ENCODE assay signal across 6 cellular contexts in the genomic region with DNA sequence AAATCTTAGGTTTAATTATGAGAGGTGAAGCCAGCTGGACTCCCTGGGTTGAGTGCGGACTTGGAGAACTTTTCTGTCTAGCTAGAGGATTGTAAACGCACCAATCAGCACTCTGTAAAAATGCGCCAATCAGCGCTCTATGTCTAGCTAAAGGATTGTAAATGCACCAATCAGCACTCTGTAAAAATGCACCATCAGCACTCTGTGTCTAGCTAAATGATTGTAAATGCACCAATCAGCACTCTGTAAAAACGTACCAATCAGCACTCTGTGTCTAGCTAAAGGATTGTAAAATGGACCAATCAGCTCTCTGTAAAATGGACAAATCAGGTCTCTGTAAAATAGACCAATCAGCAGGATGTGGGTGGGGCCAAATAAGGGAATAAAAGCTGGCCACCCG.
DNase-seq lines count a peak whose midpoint lies in the region; ATAC-seq, FAIRE-seq and TF ChIP-seq lines count a peak whose summit lies in the region.
"Not testable (repeated sequence)": the region's sequence is repeated elsewhere in the genome, so short reads cannot be mapped to it uniquely, and the experiment has no call there.

No MANE protein-coding gene starts in this region.

- not testable (repeated sequence) for H3K9me3 ChIP-seq in A549; IMR-90 (ENCODE audit: control insufficient read depth, insufficient read depth, low read length); K562 (replicated peaks; ENCODE audit: control insufficient read depth, insufficient read depth, low read depth, low read length)
- peaks cover 45% of the 10 kb centered on the region for H3K9me3 ChIP-seq in HepG2 (ENCODE audit: low read length)

- dilution Hi-C loops in IMR-90 (cut with HindIII; ENCODE audit: low sequenced_read_pairs, unreplicated experiment): not testable (repeated sequence)

- DNase-seq in A549 (ENCODE audit: low read depth in 1 of 2, low spot score in 1 of 2); IMR-90; K562 (ENCODE audit: extremely low read depth in 1 of 4, low spot score in 3 of 4); glutamatergic neuron; HepG2 (ENCODE audit: low spot score): not testable (repeated sequence)
- DNase-seq in NAMALWA (ENCODE audit: low spot score): peak; percentile 17

- not testable (repeated sequence) for H3K56ac ChIP-seq in IMR-90 (ENCODE audit: extremely low read depth, insufficient read depth, low read length)

- H3K36me3 ChIP-seq in IMR-90 (ENCODE audit: control insufficient read depth, insufficient read depth, low read length); K562 (ENCODE audit: control insufficient read depth, insufficient read depth, low read length); HepG2 (replicated peaks in 1 of 2; ENCODE audit: control insufficient read depth in 1 of 2, insufficient read depth in 2 of 2, low read length in 2 of 2): not testable (repeated sequence)

- not testable (repeated sequence) for H3K4me1 ChIP-seq in A549; IMR-90 (ENCODE audit: control insufficient read depth, insufficient read depth, low read length); K562 (replicated peaks in 1 of 2; ENCODE audit: control insufficient read depth in 2 of 2, insufficient read depth in 2 of 2, low read length in 2 of 2); HepG2 (ENCODE audit: insufficient read depth, low read length)

- not testable (repeated sequence) for H3K4me3 ChIP-seq in A549; IMR-90 (ENCODE audit: insufficient read depth, low read depth, low read length); K562; HepG2 (replicated peaks in 1 of 3; ENCODE audit: insufficient read depth in 1 of 3, low read depth in 2 of 3, low read length in 3 of 3)

- not testable (repeated sequence) for H3K14ac ChIP-seq in IMR-90 (replicated peaks; ENCODE audit: low read depth, low read length)

- not testable (repeated sequence) for H3K27me3 ChIP-seq in IMR-90 (ENCODE audit: control insufficient read depth, insufficient read depth, low read length); K562 (ENCODE audit: control insufficient read depth in 2 of 2, insufficient read depth in 2 of 2, low read length in 2 of 2); HepG2 (ENCODE audit: control insufficient read depth in 1 of 2, insufficient read depth in 2 of 2, low read length in 2 of 2)

- not testable (repeated sequence) for H2AK5ac ChIP-seq in IMR-90 (ENCODE audit: low read depth, low read length)

- not testable (repeated sequence) for H3K27me3 Mint-ChIP-seq in glutamatergic neuron (ENCODE audit: unreplicated experiment)

- not testable (repeated sequence) for H3K9me3 Mint-ChIP-seq in glutamatergic neuron (ENCODE audit: unreplicated experiment)

- TF ChIP-seq CTCF in A549 (IDR thresholded peaks at IDR 0.05); IMR-90 (conservative IDR thresholded peaks at IDR 0.05; ENCODE audit: low read depth, low read length); K562 (IDR thresholded peaks at IDR 0.05 in 2 of 3, conservative IDR thresholded peaks at IDR 0.05 in 1 of 3; ENCODE audit: insufficient read depth in 2 of 3, low read depth in 1 of 3, low read length in 3 of 3); glutamatergic neuron (IDR thresholded peaks at IDR 0.05; ENCODE audit: partially characterized antibody, unreplicated experiment); HepG2 (CRISPR knock-in tag; IDR thresholded peaks at IDR 0.05): not testable (repeated sequence)

- H3K79me2 ChIP-seq in K562 (ENCODE audit: control insufficient read depth, insufficient read depth, low read length); HepG2 (ENCODE audit: insufficient read depth, low read length): not testable (repeated sequence)

- 34% methylated on average over 6 of the region's 6 CpGs for WGBS in A549 (ENCODE audit: missing lambda C conversion rate)
- WGBS in IMR-90 (ENCODE audit: extremely low coverage in 2 of 2, insufficient read length in 1 of 2), 2 experiments: 63% methylated on average over 2 of the region's 6 CpGs; no CpG with 5 or more reads in 1 of the 2 experiments
- 13% methylated on average over 6 of the region's 6 CpGs for WGBS in K562 (ENCODE audit: insufficient coverage, low coverage, missing lambda C conversion rate)
- WGBS in HepG2 (ENCODE audit: low lambda C conversion rate): 13% methylated on average over 6 of the region's 6 CpGs

- H3K9me1 ChIP-seq in IMR-90 (ENCODE audit: insufficient read depth, low read length); K562 (ENCODE audit: control insufficient read depth, insufficient read depth, low read length): not testable (repeated sequence)

- not testable (repeated sequence) for TF ChIP-seq POLR2A in A549 (IDR thresholded peaks at IDR 0.05; ENCODE audit: low read length); IMR-90 (IDR thresholded peaks at IDR 0.05; ENCODE audit: low read depth, low read length); K562 (conservative IDR thresholded peaks at IDR 0.05); HepG2 (IDR thresholded peaks at IDR 0.05; ENCODE audit: insufficient read depth in 1 of 2, low read depth in 2 of 2, low read length in 2 of 2)

- TF ChIP-seq EP300 in A549 (IDR thresholded peaks at IDR 0.05); K562 (IDR thresholded peaks at IDR 0.05; ENCODE audit: low read length); HepG2 (IDR thresholded peaks at IDR 0.05; ENCODE audit: low read depth in 2 of 2, low read length in 2 of 2); HepG2 (CRISPR knock-in tag; IDR thresholded peaks at IDR 0.05; ENCODE audit: borderline replicate concordance): not testable (repeated sequence)

- not testable (repeated sequence) for H3K79me1 ChIP-seq in IMR-90 (ENCODE audit: low read depth in 1 of 2, low read length in 2 of 2)

- POLR2A ChIA-PET in A549 (lab: Yijun Ruan, JAX); IMR-90 (lab: Charles Lee; ENCODE audit: unreplicated experiment); K562 (lab: Yijun Ruan, JAX); HepG2 (lab: Yijun Ruan, JAX): not testable (repeated sequence)

- H3K4me3 Mint-ChIP-seq in glutamatergic neuron (ENCODE audit: unreplicated experiment): not testable (repeated sequence)

- in situ Hi-C loops in IMR-90 (cut with MboI; ENCODE audit: low sequenced_read_pairs); K562 (cut with MboI); HepG2 (cut with HindIII; ENCODE audit: extremely low pct_ligation_motif_present, low pct_unique_long_range_greater_than_20kb): not testable (repeated sequence)

- H4K91ac ChIP-seq in IMR-90 (ENCODE audit: insufficient read depth, low read depth, low read length): not testable (repeated sequence)

- CTCF ChIA-PET in A549 (lab: Yijun Ruan, JAX); IMR-90 (lab: Yijun Ruan, JAX); K562 (lab: Yijun Ruan, JAX; ENCODE audit: low intra/inter-chr PET ratio); HepG2 (lab: Yijun Ruan, JAX; ENCODE audit: low intra/inter-chr PET ratio, low total read pairs): not testable (repeated sequence)

- H3K36me3 Mint-ChIP-seq in glutamatergic neuron (ENCODE audit: unreplicated experiment): peaks cover 13% of the 10 kb centered on the region

- peak overlapping the region; percentile 72 for H3K27ac Mint-ChIP-seq in glutamatergic neuron (ENCODE audit: unreplicated experiment)

- H2BK15ac ChIP-seq in IMR-90 (ENCODE audit: low read depth, low read length): not testable (repeated sequence)

- H3K18ac ChIP-seq in IMR-90 (ENCODE audit: low read depth, low read length): not testable (repeated sequence)

- not testable (repeated sequence) for H4K5ac ChIP-seq in IMR-90 (ENCODE audit: low read depth, low read length)

- not testable (repeated sequence) for H2BK120ac ChIP-seq in IMR-90 (ENCODE audit: low read depth, low read length)

- BruUV-seq in IMR-90 (replicated peaks; lab: Mats Ljungman, UMichigan); K562 (replicated peaks; lab: Mats Ljungman, UMichigan); HepG2 (replicated peaks; lab: Mats Ljungman, UMichigan): not testable (repeated sequence)

- H3K4me2 ChIP-seq in A549; IMR-90 (ENCODE audit: low read depth, low read length); K562 (ENCODE audit: insufficient read depth, low read length); HepG2 (ENCODE audit: low read depth, low read length): not testable (repeated sequence)

- not testable (repeated sequence) for H3K4ac ChIP-seq in IMR-90 (ENCODE audit: low read depth, low read length)

- not testable (repeated sequence) for ATAC-seq in A549; IMR-90 (ENCODE audit: low read depth); K562; HepG2

- not testable (repeated sequence) for FAIRE-seq in A549 (lab: Jason Lieb, UNC); K562 (lab: Jason Lieb, UNC); HepG2 (lab: Jason Lieb, UNC)

- intact Hi-C loops in IMR-90 (cut with micrococcal nuclease); K562 (cut with micrococcal nuclease); HepG2 (cut with micrococcal nuclease; ENCODE audit: unreplicated experiment): not testable (repeated sequence)

- H2AK9ac ChIP-seq in IMR-90 (replicated peaks; ENCODE audit: low read depth, low read length, poor library complexity): not testable (repeated sequence)

- not testable (repeated sequence) for H2AFZ ChIP-seq in IMR-90 (replicated peaks; ENCODE audit: low read length, poor library complexity); K562 (ENCODE audit: low read depth, low read length); HepG2 (ENCODE audit: low read length)

- TF ChIP-seq RAD21 in A549 (conservative IDR thresholded peaks at IDR 0.05 in 1 of 2, IDR thresholded peaks at IDR 0.05 in 1 of 2); IMR-90 (IDR thresholded peaks at IDR 0.05; ENCODE audit: low read length); K562 (CRISPR knock-in tag; conservative IDR thresholded peaks at IDR 0.05 in 1 of 2, IDR thresholded peaks at IDR 0.05 in 1 of 2); HepG2 (CRISPR knock-in tag; IDR thresholded peaks at IDR 0.05): not testable (repeated sequence)

- not testable (repeated sequence) for H2BK5ac ChIP-seq in IMR-90 (ENCODE audit: low read depth, low read length, poor library complexity, severe bottlenecking)

- not testable (repeated sequence) for H3K27ac ChIP-seq in A549; IMR-90 (ENCODE audit: insufficient read depth, low read length); K562 (ENCODE audit: extremely low read depth, low read depth, low read length); HepG2 (ENCODE audit: extremely low read length, insufficient read depth, low read length)

- H3K9ac ChIP-seq in IMR-90 (ENCODE audit: low read depth, low read length); K562 (ENCODE audit: insufficient read depth in 1 of 2, low read depth in 2 of 2, low read length in 2 of 2); HepG2 (ENCODE audit: insufficient read depth, low read depth, low read length): not testable (repeated sequence)

- peaks cover 19% of the 10 kb centered on the region for H3K4me1 Mint-ChIP-seq in glutamatergic neuron (ENCODE audit: low read depth, unreplicated experiment)

- not testable (repeated sequence) for H4K8ac ChIP-seq in IMR-90 (ENCODE audit: low read depth in 2 of 2, low read length in 2 of 2)

- not testable (repeated sequence) for H2BK20ac ChIP-seq in IMR-90 (ENCODE audit: low read depth, low read length)

- H3K23ac ChIP-seq in IMR-90 (ENCODE audit: low read depth, low read length): not testable (repeated sequence)

- H4K20me1 ChIP-seq in IMR-90 (ENCODE audit: insufficient read depth, low read length); K562 (replicated peaks; ENCODE audit: control insufficient read depth, insufficient read depth, low read length); HepG2 (ENCODE audit: insufficient read depth, low read length): not testable (repeated sequence)
